12 cellular contexts compared by ENCODE assay signal in the genomic region with DNA sequence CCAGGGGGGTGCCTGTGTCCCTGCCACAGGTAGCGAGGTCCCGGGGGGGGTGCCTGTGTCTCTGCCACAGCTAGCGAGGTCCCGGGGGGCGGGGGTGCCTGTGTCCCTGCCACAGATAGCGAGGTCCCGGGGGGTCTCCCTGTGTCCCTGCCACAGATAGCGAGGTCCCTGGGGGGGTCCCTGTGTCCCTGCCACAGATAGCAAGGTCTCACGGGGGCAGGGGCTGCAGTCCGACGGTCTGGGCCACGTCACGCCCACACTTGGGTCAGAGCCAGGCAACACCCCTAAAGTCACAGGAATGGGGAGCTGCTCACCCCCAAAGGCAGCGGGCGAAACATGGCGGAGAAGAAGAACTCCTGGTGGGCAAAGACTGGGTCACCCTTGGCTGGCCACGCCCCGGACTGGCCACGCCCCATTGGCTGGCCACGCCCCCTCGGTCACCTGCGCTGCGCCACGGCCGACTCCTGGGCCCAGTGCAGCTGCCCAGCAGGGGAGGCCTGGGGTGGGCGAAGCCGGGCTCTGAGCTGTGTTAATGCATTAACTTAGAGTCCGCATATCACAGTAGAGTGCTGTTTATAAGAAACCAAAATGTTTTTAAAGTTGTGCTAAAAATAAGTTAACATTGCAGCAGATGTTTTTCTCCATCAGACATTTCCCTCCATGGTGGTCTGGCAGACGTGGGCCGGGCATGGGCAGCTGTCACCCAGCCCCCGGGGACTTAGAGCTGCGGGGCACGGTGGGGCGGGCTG. TPM values are rescaled to one million over a fixed set of nuclear protein-coding genes. Genes with fewer than 3 reads are reported as not detected.
DNase-seq lines count a peak whose midpoint lies in the region; TF ChIP-seq lines count a peak whose summit lies in the region.
"Had no signal": no experiment of that assay in that cellular context is flagged by ENCODE, and none has a peak within 500 bp of the region (broad histone marks: within the 10 kb centered on the region; RNA-seq: fewer than 3 reads in every experiment).

No MANE protein-coding gene starts in this region.

- H3K36me3 ChIP-seq in SJCRH30 (no peaks in the 10 kb centered on the region), neuronal stem cell (replicated peaks in 1 of 2; ENCODE audit: control insufficient read depth in 2 of 2, insufficient read depth in 2 of 2, low read length in 2 of 2) (no peaks in the 10 kb centered on the region)
- H3K36me3 ChIP-seq: suprapubic skin had no signal

- peaks cover 37% of the 10 kb centered on the region for H3K27me3 ChIP-seq in SJCRH30
- peaks cover 0 to 5% (median 3%) of the 10 kb centered on the region in 3 experiments for H3K27me3 ChIP-seq in neuronal stem cell (ENCODE audit: control insufficient read depth in 3 of 3, insufficient read depth in 3 of 3, low read depth in 1 of 3, low read length in 3 of 3)

- no peak overlapping the region for H2AFZ ChIP-seq in neuronal stem cell (ENCODE audit: low read length)

- H3K4me1 ChIP-seq in SJCRH30 (peaks cover 16% of the 10 kb centered on the region), neuronal stem cell (ENCODE audit: control insufficient read depth in 2 of 2, insufficient read depth in 1 of 2, low read depth in 1 of 2, low read length in 2 of 2) (no peaks in the 10 kb centered on the region)

- H2BK120ac ChIP-seq in neuronal stem cell (ENCODE audit: low read depth, low read length), result no peak overlapping the region

- no peak overlapping the region for H2BK12ac ChIP-seq in neuronal stem cell (ENCODE audit: low read length)

- H3K4ac ChIP-seq in neuronal stem cell (ENCODE audit: low read length), result peak overlapping the region; percentile 66

- peak overlapping the region; percentile 10 for H3K23ac ChIP-seq in neuronal stem cell (ENCODE audit: low read depth, low read length, poor library complexity)

- H3K9ac ChIP-seq in neuronal stem cell (ENCODE audit: low read depth, low read length, poor library complexity), result peak overlapping the region; percentile 60

- WGBS in neuronal stem cell (ENCODE audit: extremely low coverage in 2 of 2, insufficient read length in 2 of 2, insufficient replicate concordance in 1 of 2), 2 donors, result no CpG with 5 or more reads among the region's 34 CpGs

- DNase-seq in GM10266 (ENCODE audit: extremely low spot score) (peak; percentile 69), SJCRH30 (peak; percentile 80 to 81), neuronal stem cell (ENCODE audit: low spot score) (no peak), kidney glomerular epithelial cell (lab: John Stamatoyannopoulos, UW) (no peak), GDM1 (lab: John Stamatoyannopoulos, UW) (no peak), UCSD-AML1 (lab: John Stamatoyannopoulos, UW; ENCODE audit: unreplicated experiment) (no peak)
- DNase-seq: activated T-cell treated with anti-CD3 and anti-CD28 coated beads, Interleukin-2, amount 50 U/mL, for 24 hours; central memory CD4-positive, alpha-beta T cell; foreskin fibroblast; GF-D8 had no signal

- H3K9me3 ChIP-seq in SJCRH30 (replicated peaks) (no peaks in the 10 kb centered on the region), neuronal stem cell (replicated peaks in 1 of 2; ENCODE audit: control insufficient read depth in 2 of 2, insufficient read depth in 1 of 2, low read depth in 1 of 2, low read length in 2 of 2) (peaks cover 0 to 1% of the 10 kb centered on the region in 2 donors)
- H3K9me3 ChIP-seq: suprapubic skin had no signal

- H3K79me1 ChIP-seq in neuronal stem cell (ENCODE audit: low read depth, low read length), result peaks cover 4% of the 10 kb centered on the region

- no peak overlapping the region for H2BK15ac ChIP-seq in neuronal stem cell (ENCODE audit: low read length)

- no peak for TF ChIP-seq EP300 in Ishikawa (IDR thresholded peaks at IDR 0.05; ENCODE audit: borderline replicate concordance)

- H4K91ac ChIP-seq in neuronal stem cell (ENCODE audit: low read depth, low read length, poor library complexity), result no peak overlapping the region

- H3K14ac ChIP-seq in neuronal stem cell (ENCODE audit: low read length), result peak overlapping the region; percentile 38

- no peak overlapping the region for H2BK5ac ChIP-seq in neuronal stem cell (ENCODE audit: low read length)

- no peak overlapping the region for H3K4me2 ChIP-seq in neuronal stem cell (ENCODE audit: insufficient read depth, low read length, poor library complexity, severe bottlenecking)

- no peak overlapping the region for H2AK5ac ChIP-seq in neuronal stem cell (ENCODE audit: low read depth, low read length)

- no peak for TF ChIP-seq CTCF in GM10266 (IDR thresholded peaks at IDR 0.05; ENCODE audit: control insufficient read depth, insufficient read depth, low read depth, missing control alignments)

- no peak overlapping the region for H4K8ac ChIP-seq in neuronal stem cell (ENCODE audit: low read depth, low read length)

- H3K4me3 ChIP-seq in SJCRH30 (no peak overlapping the region), neuronal stem cell (ENCODE audit: low read length in 2 of 2) (no peak overlapping the region)
- H3K4me3 ChIP-seq: suprapubic skin had no signal

- TF ChIP-seq RAD21 in Ishikawa (IDR thresholded peaks at IDR 0.05; ENCODE audit: low read depth), result no peak

- H3K18ac ChIP-seq in neuronal stem cell (ENCODE audit: low read length), result peak overlapping the region; percentile 85

- H3K27ac ChIP-seq in SJCRH30 (no peak overlapping the region), neuronal stem cell (replicated peaks; ENCODE audit: low read length) (no peak overlapping the region)
- H3K27ac ChIP-seq: suprapubic skin had no signal

TF ChIP-seq in Ishikawa, 13 proteins besides CTCF, POLR2A, EP300 and RAD21:
- TF ChIP-seq USF1 (IDR thresholded peaks at IDR 0.05) (peak; percentile 62), ZBTB7A (IDR thresholded peaks at IDR 0.05; ENCODE audit: low read depth) (0 out of 2 replicates have a peak, but pooled peaks have one; percentile 37), EGR1 (IDR thresholded peaks at IDR 0.05) (no peak), TAF1 (IDR thresholded peaks at IDR 0.05; ENCODE audit: low read depth) (peak; percentile 33; the same call in 1 of the 2 replicates), YY1 (IDR thresholded peaks at IDR 0.05; ENCODE audit: low read depth) (peak; percentile 61), CREB1 (IDR thresholded peaks at IDR 0.05; ENCODE audit: low read depth) (no peak), TEAD4 (IDR thresholded peaks at IDR 0.05) (no peak), FOXM1 (IDR thresholded peaks at IDR 0.05; ENCODE audit: borderline replicate concordance, low read depth) (no peak), TCF12 (IDR thresholded peaks at IDR 0.05; ENCODE audit: low read depth) (no peak), NFIC (IDR thresholded peaks at IDR 0.05) (no peak), CEBPB (IDR thresholded peaks at IDR 0.05) (no peak)
- TF ChIP-seq, protein P1, sequence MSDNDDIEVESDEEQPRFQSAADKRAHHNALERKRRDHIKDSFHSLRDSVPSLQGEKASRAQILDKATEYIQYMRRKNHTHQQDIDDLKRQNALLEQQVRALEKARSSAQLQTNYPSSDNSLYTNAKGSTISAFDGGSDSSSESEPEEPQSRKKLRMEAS (IDR thresholded peaks at IDR 0.05), result peak; percentile 62; the same call in 1 of the 2 replicates
- TF ChIP-seq, protein P2, sequence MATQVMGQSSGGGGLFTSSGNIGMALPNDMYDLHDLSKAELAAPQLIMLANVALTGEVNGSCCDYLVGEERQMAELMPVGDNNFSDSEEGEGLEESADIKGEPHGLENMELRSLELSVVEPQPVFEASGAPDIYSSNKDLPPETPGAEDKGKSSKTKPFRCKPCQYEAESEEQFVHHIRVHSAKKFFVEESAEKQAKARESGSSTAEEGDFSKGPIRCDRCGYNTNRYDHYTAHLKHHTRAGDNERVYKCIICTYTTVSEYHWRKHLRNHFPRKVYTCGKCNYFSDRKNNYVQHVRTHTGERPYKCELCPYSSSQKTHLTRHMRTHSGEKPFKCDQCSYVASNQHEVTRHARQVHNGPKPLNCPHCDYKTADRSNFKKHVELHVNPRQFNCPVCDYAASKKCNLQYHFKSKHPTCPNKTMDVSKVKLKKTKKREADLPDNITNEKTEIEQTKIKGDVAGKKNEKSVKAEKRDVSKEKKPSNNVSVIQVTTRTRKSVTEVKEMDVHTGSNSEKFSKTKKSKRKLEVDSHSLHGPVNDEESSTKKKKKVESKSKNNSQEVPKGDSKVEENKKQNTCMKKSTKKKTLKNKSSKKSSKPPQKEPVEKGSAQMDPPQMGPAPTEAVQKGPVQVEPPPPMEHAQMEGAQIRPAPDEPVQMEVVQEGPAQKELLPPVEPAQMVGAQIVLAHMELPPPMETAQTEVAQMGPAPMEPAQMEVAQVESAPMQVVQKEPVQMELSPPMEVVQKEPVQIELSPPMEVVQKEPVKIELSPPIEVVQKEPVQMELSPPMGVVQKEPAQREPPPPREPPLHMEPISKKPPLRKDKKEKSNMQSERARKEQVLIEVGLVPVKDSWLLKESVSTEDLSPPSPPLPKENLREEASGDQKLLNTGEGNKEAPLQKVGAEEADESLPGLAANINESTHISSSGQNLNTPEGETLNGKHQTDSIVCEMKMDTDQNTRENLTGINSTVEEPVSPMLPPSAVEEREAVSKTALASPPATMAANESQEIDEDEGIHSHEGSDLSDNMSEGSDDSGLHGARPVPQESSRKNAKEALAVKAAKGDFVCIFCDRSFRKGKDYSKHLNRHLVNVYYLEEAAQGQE (IDR thresholded peaks at IDR 0.05; ENCODE audit: low read depth), result no peak

RNA-seq across cellular contexts. Expression of gene NOXA1, which starts 7.0 kb away (rescaled TPM):
- not detected in 2 replicates for total RNA-seq in SJCRH30 (2014; rRNA removed; shearing (Covaris generic))
- polyA plus RNA-seq in neuronal stem cell (2013, experiment 1 of 2), result 0.61 TPM
- 0.64 TPM for polyA plus RNA-seq in neuronal stem cell (2013, experiment 2 of 2)

RNA-seq across cellular contexts. Expression of gene EXD3, which starts 7.2 kb away (rescaled TPM):
- 1.8 and 1.9 TPM in 2 replicates for total RNA-seq in SJCRH30 (2014; rRNA removed; shearing (Covaris generic))
- polyA plus RNA-seq in neuronal stem cell (2013, experiment 1 of 2), result 21.1 TPM
- 19.9 TPM for polyA plus RNA-seq in neuronal stem cell (2013, experiment 2 of 2)

RNA-seq across cellular contexts. Expression of gene ENTPD8, which starts 11.0 kb away (rescaled TPM):
- total RNA-seq in SJCRH30 (2014; rRNA removed; shearing (Covaris generic)), result not detected in 2 replicates
- polyA plus RNA-seq in neuronal stem cell (2013, experiment 1 of 2), result 0.03 TPM
- 0.04 TPM for polyA plus RNA-seq in neuronal stem cell (2013, experiment 2 of 2)
- total RNA-seq: suprapubic skin had no signal

RNA-seq across cellular contexts. Expression of gene NSMF, which starts 29.0 kb away (rescaled TPM):
- 35.4 and 40.3 TPM in 2 replicates for total RNA-seq in SJCRH30 (2014; rRNA removed; shearing (Covaris generic))
- polyA plus RNA-seq in neuronal stem cell (2013, experiment 1 of 2), result 46.8 TPM
- 45.0 TPM for polyA plus RNA-seq in neuronal stem cell (2013, experiment 2 of 2)

Comparison
In these comparisons a context has a peak if more than half of its experiments do, and no peak if none do; other contexts are left out.
1. DNase-seq: peak in GM10266 (single experiment) and SJCRH30 (2 of 2); none in neuronal stem cell (single experiment), kidney glomerular epithelial cell (single experiment), GDM1 (single experiment) and UCSD-AML1 (single experiment).